ENCODE assay signal across 17 cellular contexts in genomic region chr3:187998611-187999010, GRCh38.
DNase-seq lines count a peak whose midpoint lies in the region; ATAC-seq lines count a peak whose summit lies in the region.
"Had no signal": no experiment of that assay in that cellular context is flagged by ENCODE, and none has a peak within 500 bp of the region (broad histone marks: within the 10 kb centered on the region; RNA-seq: fewer than 3 reads in every experiment).

No MANE protein-coding gene starts in this region.

- no peaks in the 10 kb centered on the region for H3K36me3 ChIP-seq in KOPT-K1 (ENCODE audit: insufficient read depth, low read length)

- H3K27me3 Mint-ChIP-seq in activated CD4-positive, alpha-beta T cell treated with anti-CD3 and anti-CD28 coated beads, Interleukin-2, amount 10 ng/mL, durations not matched to agents 7 days and 5 days = no peaks in the 10 kb centered on the region
- no peaks in the 10 kb centered on the region for H3K27me3 Mint-ChIP-seq in activated T-helper 17 cell treated with anti-CD3 and anti-CD28 coated beads, Interleukin-2, amount 50 U/mL, for 72 hours
- H3K27me3 Mint-ChIP-seq in naive thymus-derived CD8-positive, alpha-beta T cell = no peaks in the 10 kb centered on the region
- H3K27me3 Mint-ChIP-seq: B cell had no signal

- ATAC-seq in activated T-helper 17 cell treated with anti-CD3 and anti-CD28 coated beads, Interleukin-2, amount 50 U/mL, for 72 hours (replicated peaks) = no peak
- no peak for ATAC-seq in naive thymus-derived CD8-positive, alpha-beta T cell
- no peak for ATAC-seq in left colon
- no peak for ATAC-seq in HG03442 (IDR thresholded peaks at IDR 0.05; ENCODE audit: unreplicated experiment)
- ATAC-seq: body of pancreas had no signal

- H3K4me3 Mint-ChIP-seq in activated CD4-positive, alpha-beta T cell treated with anti-CD3 and anti-CD28 coated beads, Interleukin-2, amount 10 ng/mL, durations not matched to agents 7 days and 5 days = no peak overlapping the region
- H3K4me3 Mint-ChIP-seq in activated T-helper 17 cell treated with anti-CD3 and anti-CD28 coated beads, Interleukin-2, amount 50 U/mL, for 72 hours = no peak overlapping the region
- H3K4me3 Mint-ChIP-seq in naive thymus-derived CD8-positive, alpha-beta T cell = peak overlapping the region in 4 of 10 donors; percentile 2 to 55 (median 36)
- H3K4me3 Mint-ChIP-seq: B cell, type B pancreatic cell had no signal

- intact Hi-C loops in left colon (cut with DNase I, micrococcal nuclease) = no loop called here

- POLR2A ChIA-PET in activated CD4-positive, alpha-beta T cell treated with anti-CD3 and anti-CD28 coated beads, Interleukin-2, amount 10 ng/mL, durations not matched to agents 7 days and 5 days (lab: Charles Lee) = no interaction called here
- POLR2A ChIA-PET in naive thymus-derived CD8-positive, alpha-beta T cell (lab: Charles Lee) = no interaction called here

- H3K27ac Mint-ChIP-seq in activated CD4-positive, alpha-beta T cell treated with anti-CD3 and anti-CD28 coated beads, Interleukin-2, amount 10 ng/mL, durations not matched to agents 7 days and 5 days = peak overlapping the region; percentile 52
- peak overlapping the region; percentile 7 for H3K27ac Mint-ChIP-seq in activated T-helper 17 cell treated with anti-CD3 and anti-CD28 coated beads, Interleukin-2, amount 50 U/mL, for 72 hours
- peak overlapping the region in 6 of 10 donors; percentile 6 to 89 (median 40) for H3K27ac Mint-ChIP-seq in naive thymus-derived CD8-positive, alpha-beta T cell
- H3K27ac Mint-ChIP-seq: B cell, type B pancreatic cell had no signal

- peaks cover 28% of the 10 kb centered on the region for H3K36me3 Mint-ChIP-seq in activated CD4-positive, alpha-beta T cell treated with anti-CD3 and anti-CD28 coated beads, Interleukin-2, amount 10 ng/mL, durations not matched to agents 7 days and 5 days (ENCODE audit: low read depth)
- no peaks in the 10 kb centered on the region for H3K36me3 Mint-ChIP-seq in activated T-helper 17 cell treated with anti-CD3 and anti-CD28 coated beads, Interleukin-2, amount 50 U/mL, for 72 hours (ENCODE audit: low read depth)
- no peaks in the 10 kb centered on the region for H3K36me3 Mint-ChIP-seq in naive thymus-derived CD8-positive, alpha-beta T cell

- peaks cover 96% of the 10 kb centered on the region for H3K4me1 Mint-ChIP-seq in activated CD4-positive, alpha-beta T cell treated with anti-CD3 and anti-CD28 coated beads, Interleukin-2, amount 10 ng/mL, durations not matched to agents 7 days and 5 days
- H3K4me1 Mint-ChIP-seq in activated T-helper 17 cell treated with anti-CD3 and anti-CD28 coated beads, Interleukin-2, amount 50 U/mL, for 72 hours = peaks cover 52% of the 10 kb centered on the region
- H3K4me1 Mint-ChIP-seq in naive thymus-derived CD8-positive, alpha-beta T cell = peaks cover 41 to 90% (median 81%) of the 10 kb centered on the region in 4 donors

- DNase-seq in activated CD4-positive, alpha-beta T cell treated with anti-CD3 and anti-CD28 coated beads, Interleukin-2, amount 10 ng/mL, durations not matched to agents 7 days and 5 days = no peak
- DNase-seq in activated CD4-positive, alpha-beta T cell treated with anti-CD3 and anti-CD28 coated beads for 4 hours = no peak
- no peak for DNase-seq in naive thymus-derived CD8-positive, alpha-beta T cell
- DNase-seq in left colon = no peak
- DNase-seq in Ammon's horn (ENCODE audit: low spot score) = no peak
- DNase-seq: body of pancreas, HCEC 1CT, NCI-H1105, NCI-H1930 had no signal

- H3K9me3 Mint-ChIP-seq in activated CD4-positive, alpha-beta T cell treated with anti-CD3 and anti-CD28 coated beads, Interleukin-2, amount 10 ng/mL, durations not matched to agents 7 days and 5 days = peaks cover 10% of the 10 kb centered on the region
- H3K9me3 Mint-ChIP-seq in activated T-helper 17 cell treated with anti-CD3 and anti-CD28 coated beads, Interleukin-2, amount 50 U/mL, for 72 hours = no peaks in the 10 kb centered on the region
- H3K9me3 Mint-ChIP-seq in naive thymus-derived CD8-positive, alpha-beta T cell = peaks cover 0 to 2% (median 0%) of the 10 kb centered on the region in 9 donors
- H3K9me3 Mint-ChIP-seq: type B pancreatic cell had no signal

- H3K27ac ChIP-seq in KOPT-K1 (ENCODE audit: low read depth, low read length, poor library complexity, severe bottlenecking) = peak overlapping the region; percentile 94
- H3K27ac ChIP-seq: body of pancreas, HL-60, RWPE1, SK-N-MC had no signal

- H3K9me3 ChIP-seq in KOPT-K1 (ENCODE audit: insufficient read depth, low read length, poor library complexity, severe bottlenecking) = no peaks in the 10 kb centered on the region
- H3K9me3 ChIP-seq: body of pancreas had no signal

- CTCF ChIA-PET in activated CD4-positive, alpha-beta T cell treated with anti-CD3 and anti-CD28 coated beads, Interleukin-2, amount 10 ng/mL, durations not matched to agents 7 days and 5 days (lab: Charles Lee) = interaction anchor here (0.6 to 1.8 kb wide), 2 partner anchors 12 to 153 kb away, joined by 3 to 5 read pairs; no protein-coding TSS in a partner anchor
